Comparison of ENCODE assay signal across 20 cellular contexts in genomic region chr10:128846927-128847326, GRCh38.
"Had no signal": no experiment of that assay in that cellular context is flagged by ENCODE, and none has a peak within 500 bp of the region (broad histone marks: within the 10 kb centered on the region; RNA-seq: fewer than 3 reads in every experiment).

No MANE protein-coding gene starts in this region.

- H3K27ac ChIP-seq: KMS-11, RWPE1 had no signal

- DNase-seq: Kasumi-1, MM.1S, NCI-H1092 treated with DMSO at 0.1 percent for 48 hours, NCI-H1436, NCI-H187, NCI-H2029, NCI-H2081 treated with DMSO at 0.1 percent for 48 hours, NCI-H2171, NCI-H226, NCI-H446, NCI-H510A, NCI-H524 treated with DMSO at 0.1 percent for 48 hours, NCI-H69, NCI-H774, SHP77, SK-N-SH, SW 1271 had no signal

- ATAC-seq: Panc1 had no signal

- H3K9me3 ChIP-seq: SK-N-SH had no signal
